20 cellular contexts compared by ENCODE assay signal in genomic region chr14:70624972-70625371, GRCh38. TPM values are rescaled to one million over a fixed set of nuclear protein-coding genes. Genes with fewer than 3 reads are reported as not detected.
A peak's percentile ranks its signal among the peaks of the same experiment; 100 is the strongest.
DNase-seq lines count a peak whose midpoint lies in the region; ATAC-seq, FAIRE-seq and TF ChIP-seq lines count a peak whose summit lies in the region.
"Had no signal": no experiment of that assay in that cellular context is flagged by ENCODE, and none has a peak within 500 bp of the region (broad histone marks: within the 10 kb centered on the region; RNA-seq: fewer than 3 reads in every experiment).

No MANE protein-coding gene starts in this region.

- H3K27me3 ChIP-seq in astrocyte (ENCODE audit: insufficient read depth, low read length) = no peaks in the 10 kb centered on the region
- no peaks in the 10 kb centered on the region for H3K27me3 ChIP-seq in mesendoderm (ENCODE audit: insufficient read depth, low read length, poor library complexity)

- no peak overlapping the region for H3K27ac Mint-ChIP-seq in astrocyte (ENCODE audit: unreplicated experiment)
- H3K27ac Mint-ChIP-seq: CD8-positive, alpha-beta memory T cell; H9 had no signal

- no peak overlapping the region for H4K5ac ChIP-seq in mesendoderm (ENCODE audit: low read length)

- H4K20me1 ChIP-seq in astrocyte (ENCODE audit: insufficient read depth, low read length) = no peaks in the 10 kb centered on the region

- peaks cover 4% of the 10 kb centered on the region for H3K4me1 Mint-ChIP-seq in astrocyte (ENCODE audit: low read depth, unreplicated experiment)
- H3K4me1 Mint-ChIP-seq: CD8-positive, alpha-beta memory T cell; H9 had no signal

- intact Hi-C loops in sciatic nerve (cut with DNase I) = loop anchor here (5.0 kb wide), 1 partner anchor 92 kb away; no protein-coding TSS in a partner anchor

- H3K36me3 Mint-ChIP-seq in astrocyte (ENCODE audit: low read depth, unreplicated experiment) = peaks cover 1% of the 10 kb centered on the region

- H3K9ac ChIP-seq in astrocyte (ENCODE audit: low read length) (no peak overlapping the region), mesendoderm (ENCODE audit: low read length) (no peak overlapping the region)

- no peaks in the 10 kb centered on the region for H3K27me3 Mint-ChIP-seq in astrocyte (ENCODE audit: low read depth, unreplicated experiment)

- no peak overlapping the region for H3K4me3 ChIP-seq in astrocyte (ENCODE audit: insufficient read depth, low read depth, low read length)
- no peak overlapping the region for H3K4me3 ChIP-seq in coronary artery
- H3K4me3 ChIP-seq in mesendoderm (ENCODE audit: low read length) = no peak overlapping the region
- H3K4me3 ChIP-seq: SK-N-MC had no signal

- no peak overlapping the region for H3K56ac ChIP-seq in mesendoderm (ENCODE audit: low read length)

- peaks cover 3% of the 10 kb centered on the region for H3K9me3 ChIP-seq in astrocyte (ENCODE audit: insufficient read depth, low read depth, low read length)

- no peak overlapping the region for H3K18ac ChIP-seq in mesendoderm (ENCODE audit: low read length)

- no peak overlapping the region for H2AK5ac ChIP-seq in mesendoderm (ENCODE audit: low read length)

- WGBS in mesendoderm (ENCODE audit: extremely low coverage, insufficient coverage, low lambda C conversion rate) = no CpG with 5 or more reads among the region's 1 CpG

- H3K23ac ChIP-seq in mesendoderm (ENCODE audit: low read length) = no peak overlapping the region

- H3K79me1 ChIP-seq in mesendoderm (ENCODE audit: low read length) = no peaks in the 10 kb centered on the region

- no peaks in the 10 kb centered on the region for H3K36me3 ChIP-seq in astrocyte (ENCODE audit: insufficient read depth, low read length)
- H3K36me3 ChIP-seq in mesendoderm (ENCODE audit: control insufficient read depth, insufficient read depth, low read length) = no peaks in the 10 kb centered on the region

- H3K4ac ChIP-seq in mesendoderm (ENCODE audit: low read depth, low read length) = no peak overlapping the region

- H2BK15ac ChIP-seq in mesendoderm (replicated peaks; ENCODE audit: low read depth) = no peak overlapping the region

- no peak for ATAC-seq in sciatic nerve

- H3K9me3 Mint-ChIP-seq in astrocyte (ENCODE audit: unreplicated experiment) = peaks cover 12% of the 10 kb centered on the region

- no peak overlapping the region for H2BK120ac ChIP-seq in mesendoderm (ENCODE audit: low read depth, low read length)

- H4K8ac ChIP-seq in mesendoderm (ENCODE audit: low read depth, low read length) = no peak overlapping the region

- H3K27ac ChIP-seq in astrocyte (ENCODE audit: low read depth, low read length) (no peak overlapping the region), coronary artery (no peak overlapping the region), mesendoderm (ENCODE audit: low read depth, low read length) (no peak overlapping the region)
- H3K27ac ChIP-seq: SK-N-MC had no signal

- DNase-seq in GM19239 (ENCODE audit: insufficient read length, low spot score) = no peak
- peak; percentile 2 for DNase-seq in astrocyte (ENCODE audit: low read depth)
- peak; percentile 10 for DNase-seq in left kidney (ENCODE audit: low read depth, low spot score)
- no peak for DNase-seq in urothelium cell line (ENCODE audit: low spot score)
- DNase-seq in coronary artery (ENCODE audit: low spot score) = no peak
- DNase-seq in sciatic nerve (ENCODE audit: low spot score) = no peak
- DNase-seq in mesendoderm = no peak
- DNase-seq: C1 segment of cervical spinal cord; CD8-positive, alpha-beta memory T cell; DMS79 treated with DMSO at 0.1 percent for 48 hours; H9; Kasumi-1; MM.1S; NCI-H1105; NCI-H1694; NCI-H510A; NCI-H748 treated with DMSO at 0.1 percent for 48 hours; OCI-M1; SHP77 had no signal

- H2BK5ac ChIP-seq in mesendoderm (ENCODE audit: low read length) = no peak overlapping the region

- FAIRE-seq in GM19239 (lab: Jason Lieb, UNC) (peak; percentile 35), astrocyte (lab: Jason Lieb, UNC) (no peak), urothelium cell line (lab: Jason Lieb, UNC) (peak; percentile 97)

- H2AFZ ChIP-seq in astrocyte (ENCODE audit: low read depth, low read length) = no peak overlapping the region

- H3K4me1 ChIP-seq in astrocyte (ENCODE audit: insufficient read depth, low read length) (no peaks in the 10 kb centered on the region), mesendoderm (ENCODE audit: control insufficient read depth, low read depth, low read length) (no peaks in the 10 kb centered on the region)

- no peak overlapping the region for H3K4me2 ChIP-seq in astrocyte (ENCODE audit: low read length)
- H3K4me2 ChIP-seq in mesendoderm (ENCODE audit: low read length) = no peak overlapping the region

- H3K79me2 ChIP-seq in astrocyte (ENCODE audit: insufficient read depth, low read length) = no peaks in the 10 kb centered on the region
- H3K79me2 ChIP-seq in mesendoderm (ENCODE audit: control insufficient read depth, insufficient read depth, low read length) = no peaks in the 10 kb centered on the region

- no peak for TF ChIP-seq CTCF in astrocyte (IDR thresholded peaks at IDR 0.05; ENCODE audit: insufficient read depth, low read depth, low read length)
- no peak for TF ChIP-seq CTCF in coronary artery (IDR thresholded peaks at IDR 0.05)

- H3K4me3 Mint-ChIP-seq in astrocyte (ENCODE audit: unreplicated experiment) = peak overlapping the region; percentile 46
- H3K4me3 Mint-ChIP-seq: CD8-positive, alpha-beta memory T cell; H9 had no signal

RNA-seq across cellular contexts. Expression of gene TTC9, which starts 16.7 kb away (rescaled TPM):
- total RNA-seq in astrocyte (6.9 and 8.4 TPM in 2 replicates), sciatic nerve (11.1 TPM)
- polyA plus RNA-seq in mesendoderm (2013, experiment 1 of 2) = 9.7 TPM
- 10.1 TPM for polyA plus RNA-seq in mesendoderm (2013, experiment 2 of 2)

RNA-seq across cellular contexts. Expression of gene MED6, which starts 24.5 kb away (rescaled TPM):
- total RNA-seq in astrocyte = 43.4 and 43.5 TPM in 2 replicates
- total RNA-seq in sciatic nerve = 44.7 TPM
- polyA plus RNA-seq in mesendoderm (2013, experiment 1 of 2) = 40.8 TPM
- 39.8 TPM for polyA plus RNA-seq in mesendoderm (2013, experiment 2 of 2)

Comparison
In these comparisons a context has a peak if more than half of its experiments do, and no peak if none do; other contexts are left out.
1. DNase-seq: peak in astrocyte (single experiment) and left kidney (single experiment); none in GM19239 (single experiment), urothelium cell line (single experiment), coronary artery (single experiment), sciatic nerve (single experiment) and mesendoderm (single experiment).